Comparison of ENCODE assay signal across 12 cellular contexts in the genomic region with DNA sequence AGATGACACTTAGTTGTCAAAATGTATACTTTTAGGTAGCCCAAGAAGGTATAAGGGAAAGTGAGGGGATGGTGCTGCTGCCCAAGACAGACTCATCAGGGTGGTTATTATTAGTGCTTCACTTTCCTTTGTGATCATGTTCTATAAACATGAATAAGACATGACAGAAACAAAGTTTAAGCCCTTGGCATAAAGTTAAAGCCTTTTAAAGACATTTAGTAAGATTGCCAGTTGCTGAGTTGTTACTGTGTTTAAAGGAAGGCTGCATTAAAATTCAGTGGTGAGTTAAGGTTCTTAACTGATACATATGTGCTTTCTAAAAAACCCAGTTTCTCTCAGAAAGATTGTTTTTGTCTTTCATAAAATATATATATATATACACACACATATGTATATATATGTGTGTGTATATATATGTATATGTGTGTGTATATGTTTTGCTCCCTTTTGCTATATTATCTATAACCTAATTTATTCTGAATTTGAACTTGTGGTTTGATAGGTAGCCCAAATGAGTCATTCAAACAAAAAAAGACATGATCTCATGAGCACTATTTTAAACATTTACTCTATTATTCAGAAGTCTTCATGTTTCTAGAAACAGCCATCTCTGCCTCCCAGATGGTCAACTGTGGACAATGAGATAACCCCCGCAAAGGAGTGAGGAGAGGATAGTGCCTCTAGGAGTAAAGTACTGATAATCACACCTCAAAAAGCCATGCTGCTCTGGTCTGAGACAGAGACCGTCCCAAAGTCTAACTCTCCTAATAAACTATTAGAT.
A peak's percentile ranks its signal among the peaks of the same experiment; 100 is the strongest.
DNase-seq lines count a peak whose midpoint lies in the region; ATAC-seq and TF ChIP-seq lines count a peak whose summit lies in the region.
"Had no signal": no experiment of that assay in that cellular context is flagged by ENCODE, and none has a peak within 500 bp of the region (broad histone marks: within the 10 kb centered on the region; RNA-seq: fewer than 3 reads in every experiment).

No MANE protein-coding gene starts in this region.

- in situ Hi-C loops in GM13977 (cut with MboI; ENCODE audit: low pct_unique_long_range_greater_than_20kb, low sequenced_read_pairs, unreplicated experiment) = no loop called here

- H3K27ac ChIP-seq in RWPE2 (ENCODE audit: poor library complexity, severe bottlenecking) (peak overlapping the region; percentile 77), fibroblast of lung (ENCODE audit: insufficient read depth, low read length) (peak overlapping the region; percentile 84), osteoblast (ENCODE audit: low read depth, low read length) (peak overlapping the region; percentile 95)
- H3K27ac ChIP-seq: suprapubic skin had no signal

- H3K4me2 ChIP-seq in fibroblast of lung (ENCODE audit: extremely low read depth, insufficient read depth, low read length) (peak overlapping the region; percentile 56), osteoblast (ENCODE audit: insufficient read depth, low read length) (peak overlapping the region; percentile 50)

- H3K4me3 ChIP-seq in RWPE2 (ENCODE audit: severe bottlenecking) (no peak overlapping the region), fibroblast of lung (replicated peaks in 1 of 4; ENCODE audit: control extremely low read depth in 1 of 4, insufficient read depth in 1 of 4, low read depth in 3 of 4, low read length in 4 of 4) (no peak overlapping the region), osteoblast (ENCODE audit: insufficient read depth, low read length) (no peak overlapping the region)
- H3K4me3 ChIP-seq: HAP-1, suprapubic skin had no signal

- peak; percentile 51 for DNase-seq in GM13977 (ENCODE audit: low spot score)
- DNase-seq in RWPE2 (ENCODE audit: low spot score) = no peak
- DNase-seq in fibroblast of lung (ENCODE audit: low read depth in 2 of 2) = peak; percentile 67 to 87
- DNase-seq in osteoblast (ENCODE audit: insufficient read length, low spot score, missing footprints) = peak; percentile 71
- no peak for DNase-seq in HT-29 (ENCODE audit: low spot score)
- no peak for DNase-seq in COLO668 (lab: John Stamatoyannopoulos, UW; ENCODE audit: unreplicated experiment)
- DNase-seq in stimulated activated CD4-positive, alpha-beta T cell treated with anti-CD3 and anti-CD28 coated beads, Interleukin-15, amount 100 ng/mL, for 24 hours = no peak
- DNase-seq in NCI-H2107 (lab: John Stamatoyannopoulos, UW) = no peak
- DNase-seq: activated CD8-positive, alpha-beta memory T cell treated with anti-CD3 and anti-CD28 coated beads, Interleukin-2, amount 50 U/mL, for 4 hours; NCI-H2171 treated with DMSO at 0.1 percent for 48 hours had no signal

- H4K20me1 ChIP-seq in fibroblast of lung (ENCODE audit: control insufficient read depth, extremely low read depth, insufficient read depth, low read length) = no peaks in the 10 kb centered on the region
- H4K20me1 ChIP-seq in osteoblast (ENCODE audit: insufficient read depth, low read length) = no peaks in the 10 kb centered on the region

- no peaks in the 10 kb centered on the region for H3K9me3 ChIP-seq in RWPE2 (ENCODE audit: severe bottlenecking)
- H3K9me3 ChIP-seq in fibroblast of lung (ENCODE audit: control insufficient read depth, insufficient read depth, low read depth, low read length) = no peaks in the 10 kb centered on the region
- H3K9me3 ChIP-seq in osteoblast (ENCODE audit: low read depth, low read length) = no peaks in the 10 kb centered on the region
- H3K9me3 ChIP-seq: HAP-1, suprapubic skin had no signal

- H3K4me1 ChIP-seq in RWPE2 (ENCODE audit: insufficient read depth, poor library complexity, severe bottlenecking) (peaks cover 18% of the 10 kb centered on the region), fibroblast of lung (ENCODE audit: control insufficient read depth, extremely low read depth, insufficient read depth, low read length) (peaks cover 2% of the 10 kb centered on the region), osteoblast (ENCODE audit: insufficient read depth, low read length) (peaks cover 21% of the 10 kb centered on the region)
- H3K4me1 ChIP-seq: HAP-1, suprapubic skin had no signal

- H3K9ac ChIP-seq in fibroblast of lung (ENCODE audit: insufficient read depth, low read length) = no peak overlapping the region

- H3K36me3 ChIP-seq in RWPE2 (ENCODE audit: low read depth) (no peaks in the 10 kb centered on the region), fibroblast of lung (ENCODE audit: control insufficient read depth, insufficient read depth, low read length) (no peaks in the 10 kb centered on the region), osteoblast (ENCODE audit: insufficient read depth, low read length) (no peaks in the 10 kb centered on the region)
- H3K36me3 ChIP-seq: HAP-1, suprapubic skin had no signal

- TF ChIP-seq CTCF in GM13977 (IDR thresholded peaks at IDR 0.05; ENCODE audit: extremely low read depth, insufficient read depth, missing control alignments) (no peak), RWPE2 (IDR thresholded peaks at IDR 0.05; ENCODE audit: poor library complexity, severe bottlenecking) (no peak), fibroblast of lung (conservative IDR thresholded peaks at IDR 0.05 in 1 of 2, IDR thresholded peaks at IDR 0.05 in 1 of 2; ENCODE audit: low read depth in 1 of 2, low read length in 2 of 2) (no peak), osteoblast (IDR thresholded peaks at IDR 0.05; ENCODE audit: extremely low read depth, low read depth, low read length) (no peak)

- H2AFZ ChIP-seq in fibroblast of lung (ENCODE audit: low read length) (no peak overlapping the region), osteoblast (ENCODE audit: low read length) (peak overlapping the region; percentile 43)

- H3K27me3 ChIP-seq in RWPE2 (ENCODE audit: insufficient read depth, poor library complexity, severe bottlenecking) (no peaks in the 10 kb centered on the region), fibroblast of lung (ENCODE audit: control insufficient read depth, insufficient read depth, low read length) (no peaks in the 10 kb centered on the region), osteoblast (ENCODE audit: insufficient read depth, low read length) (no peaks in the 10 kb centered on the region)
- H3K27me3 ChIP-seq: suprapubic skin had no signal

- peak; percentile 40 for ATAC-seq in RWPE2 (ENCODE audit: low read depth)

- H3K79me2 ChIP-seq in fibroblast of lung (ENCODE audit: control insufficient read depth, insufficient read depth, low read length) = no peaks in the 10 kb centered on the region
- H3K79me2 ChIP-seq in osteoblast (ENCODE audit: insufficient read depth, low read length) = no peaks in the 10 kb centered on the region

Comparison
In these comparisons a context has a peak if more than half of its experiments do, and no peak if none do; other contexts are left out.
1. DNase-seq: peak in GM13977 (single experiment), fibroblast of lung (2 of 2) and osteoblast (single experiment); none in RWPE2 (single experiment), HT-29 (single experiment), COLO668 (single experiment), stimulated activated CD4-positive, alpha-beta T cell treated with anti-CD3 and anti-CD28 coated beads, Interleukin-15, amount 100 ng/mL, for 24 hours (single experiment) and NCI-H2107 (single experiment).
2. Peak in every context shown above with its lines, with median percentiles within 50 percentile points of each other: H3K27ac ChIP-seq.